Comparison of ENCODE assay signal across 8 cellular contexts in genomic region chr6:106114492-106114891, GRCh38. TPM values are rescaled to one million over a fixed set of nuclear protein-coding genes. Genes with fewer than 3 reads are reported as not detected.
DNase-seq lines count a peak whose midpoint lies in the region; ATAC-seq and TF ChIP-seq lines count a peak whose summit lies in the region.

No MANE protein-coding gene starts in this region.

- H3K27me3 Mint-ChIP-seq in activated CD4-positive, alpha-beta memory T cell treated with anti-CD3 and anti-CD28 coated beads for 36 hours: peaks cover 9% of the 10 kb centered on the region

- H3K27ac Mint-ChIP-seq in activated CD4-positive, alpha-beta memory T cell treated with anti-CD3 and anti-CD28 coated beads for 36 hours: peak overlapping the region; percentile 75

- H3K4me3 Mint-ChIP-seq in activated CD4-positive, alpha-beta memory T cell treated with anti-CD3 and anti-CD28 coated beads for 36 hours: peak overlapping the region; percentile 25

- POLR2A ChIA-PET in activated CD4-positive, alpha-beta memory T cell treated with anti-CD3 and anti-CD28 coated beads for 36 hours (lab: Charles Lee): interaction anchor here (0.6 to 4.5 kb wide), 10 partner anchors 9 to 133 kb away, joined by 3 to 25 read pairs (median 8); partner anchors contain the start of gene PRDM1
- POLR2A ChIA-PET in OCI-LY7 (lab: Charles Lee): interaction anchor here (0.6 to 1.3 kb wide), 3 partner anchors 9 to 165 kb away, joined by 3 to 5 read pairs (median 3); no protein-coding TSS in a partner anchor

- peaks cover 7% of the 10 kb centered on the region for H3K36me3 Mint-ChIP-seq in activated CD4-positive, alpha-beta memory T cell treated with anti-CD3 and anti-CD28 coated beads for 36 hours

- H3K9me2 ChIP-seq in OCI-LY7 (ENCODE audit: insufficient read depth, low read length): no peaks in the 10 kb centered on the region
- no peaks in the 10 kb centered on the region for H3K9me2 ChIP-seq in MM.1S (replicated peaks; ENCODE audit: insufficient read depth, low read length)
- no peaks in the 10 kb centered on the region for H3K9me2 ChIP-seq in hepatocyte (replicated peaks; ENCODE audit: insufficient read depth)

- H3K27me3 ChIP-seq in MM.1S (replicated peaks; ENCODE audit: insufficient read depth, low read length) (no peaks in the 10 kb centered on the region), hepatocyte (no peaks in the 10 kb centered on the region), MG63 (no peaks in the 10 kb centered on the region)

- H4K20me1 ChIP-seq in OCI-LY7 (ENCODE audit: insufficient read depth, low read length) (no peaks in the 10 kb centered on the region), MM.1S (ENCODE audit: insufficient read depth, low read length) (no peaks in the 10 kb centered on the region), hepatocyte (ENCODE audit: insufficient read depth, poor library complexity, severe bottlenecking) (no peaks in the 10 kb centered on the region)

- DNase-seq in activated CD4-positive, alpha-beta memory T cell treated with anti-CD3 and anti-CD28 coated beads for 36 hours: peak; percentile 92
- peak; percentile 75 to 78 for DNase-seq in stimulated activated CD8-positive, alpha-beta memory T cell treated with anti-CD3 and anti-CD28 coated beads, Interleukin-15, amount 100 ng/mL, for 48 hours (ENCODE audit: low read depth in 2 of 2)
- no peak for DNase-seq in OCI-LY7 (ENCODE audit: low spot score)
- DNase-seq in MM.1S: no peak
- DNase-seq in hepatocyte (ENCODE audit: low spot score): no peak
- no peak for DNase-seq in MG63

- H3K27ac ChIP-seq in OCI-LY7 (ENCODE audit: low read depth, low read length, poor library complexity, severe bottlenecking) (no peak overlapping the region), MM.1S (ENCODE audit: low read length) (no peak overlapping the region), hepatocyte (no peak overlapping the region)

- intact Hi-C loops in activated CD4-positive, alpha-beta memory T cell treated with anti-CD3 and anti-CD28 coated beads for 36 hours (cut with micrococcal nuclease): loop anchor here (1.0 kb wide), 7 partner anchors 12 to 214 kb away; no protein-coding TSS in a partner anchor
- intact Hi-C loops in OCI-LY7 (cut with micrococcal nuclease; ENCODE audit: unreplicated experiment): no loop called here

- 96% methylated on average over 9 of the region's 9 CpGs for WGBS in hepatocyte (ENCODE audit: low lambda C conversion rate, missing lambda C conversion rate)

- H3K9ac ChIP-seq in MM.1S (ENCODE audit: low read length): no peak overlapping the region

- peaks cover 92% of the 10 kb centered on the region for H3K4me1 Mint-ChIP-seq in activated CD4-positive, alpha-beta memory T cell treated with anti-CD3 and anti-CD28 coated beads for 36 hours (ENCODE audit: low read depth)

- no TSS peak for BruUV-seq in OCI-LY7 (replicated peaks; lab: Mats Ljungman, UMichigan)

- peaks cover 34% of the 10 kb centered on the region for H3F3A ChIP-seq in MM.1S (ENCODE audit: insufficient read depth, low read length)

- H3K4me3 ChIP-seq in OCI-LY7 (ENCODE audit: low read depth, low read length, poor library complexity, severe bottlenecking) (no peak overlapping the region), MM.1S (ENCODE audit: low read length) (no peak overlapping the region), hepatocyte (no peak overlapping the region), MG63 (no peak overlapping the region)

- TF ChIP-seq CTCF in OCI-LY7 (conservative IDR thresholded peaks at IDR 0.05; ENCODE audit: low read length) (no peak), MM.1S (IDR thresholded peaks at IDR 0.05; ENCODE audit: low read length) (no peak), hepatocyte (IDR thresholded peaks at IDR 0.05; ENCODE audit: poor library complexity) (no peak)

- H2AFZ ChIP-seq in OCI-LY7 (ENCODE audit: low read length) (no peak overlapping the region), MM.1S (ENCODE audit: low read length) (no peak overlapping the region), hepatocyte (no peak overlapping the region)

- no peaks in the 10 kb centered on the region for H3K9me3 Mint-ChIP-seq in activated CD4-positive, alpha-beta memory T cell treated with anti-CD3 and anti-CD28 coated beads for 36 hours

- H3K4me1 ChIP-seq in OCI-LY7 (ENCODE audit: insufficient read depth, low read length, poor library complexity, severe bottlenecking): no peaks in the 10 kb centered on the region
- peaks cover 8% of the 10 kb centered on the region for H3K4me1 ChIP-seq in MM.1S (ENCODE audit: low read length)
- peaks cover 4% of the 10 kb centered on the region for H3K4me1 ChIP-seq in hepatocyte (ENCODE audit: insufficient read depth)

- H3K79me2 ChIP-seq in OCI-LY7 (ENCODE audit: insufficient read depth, low read depth, low read length) (no peaks in the 10 kb centered on the region), MM.1S (ENCODE audit: low read length) (no peaks in the 10 kb centered on the region), hepatocyte (no peaks in the 10 kb centered on the region)

- ATAC-seq in GM19324 (IDR thresholded peaks at IDR 0.05; ENCODE audit: low FRiP score, unreplicated experiment): peak; percentile 45
- ATAC-seq in HG03025 (IDR thresholded peaks at IDR 0.05; ENCODE audit: low FRiP score, unreplicated experiment): peak; percentile 80

- CTCF ChIA-PET in activated CD4-positive, alpha-beta memory T cell treated with anti-CD3 and anti-CD28 coated beads for 36 hours (lab: Charles Lee): interaction anchor here (0.5 to 3.5 kb wide), 5 partner anchors 13 to 575 kb away, joined by 3 to 19 read pairs (median 5); no protein-coding TSS in a partner anchor
- CTCF ChIA-PET in OCI-LY7 (lab: Charles Lee; ENCODE audit: unreplicated experiment): no interaction called here

- H3K36me3 ChIP-seq in OCI-LY7 (ENCODE audit: insufficient read depth, low read length) (no peaks in the 10 kb centered on the region), MM.1S (replicated peaks; ENCODE audit: insufficient read depth, low read length) (no peaks in the 10 kb centered on the region), hepatocyte (replicated peaks; ENCODE audit: insufficient read depth, low read depth) (no peaks in the 10 kb centered on the region), MG63 (no peaks in the 10 kb centered on the region)

- H3K4me2 ChIP-seq in OCI-LY7 (ENCODE audit: low read length) (no peak overlapping the region), MM.1S (ENCODE audit: low read depth, low read length) (no peak overlapping the region), hepatocyte (no peak overlapping the region)

- H3K9me3 ChIP-seq in OCI-LY7 (ENCODE audit: low read length) (no peaks in the 10 kb centered on the region), MM.1S (replicated peaks; ENCODE audit: insufficient read depth, low read length) (no peaks in the 10 kb centered on the region), hepatocyte (ENCODE audit: low read depth) (no peaks in the 10 kb centered on the region), MG63 (no peaks in the 10 kb centered on the region)

RNA-seq across cellular contexts. Expression of gene PRDM1, which starts 28.4 kb away (rescaled TPM):
- total RNA-seq in activated CD4-positive, alpha-beta memory T cell treated with anti-CD3 and anti-CD28 coated beads for 36 hours: 10 to 100 TPM; 70.9 to 78.9 TPM
- 1.5 and 2.2 TPM in 2 replicates for total RNA-seq in OCI-LY7 (2014; rRNA removed; shearing (Covaris generic))
- total RNA-seq in OCI-LY7 (2022): 1.9 and 3.3 TPM in 2 replicates
- 19.1 and 19.3 TPM in 2 replicates for total RNA-seq in hepatocyte
- 13.4 and 18.0 TPM in 2 replicates for polyA plus RNA-seq in hepatocyte
- total RNA-seq in MG63 (2014; rRNA removed; shearing (Covaris generic); ENCODE audit: low replicate concordance): not detected in 2 replicates

Comparison
In these comparisons a context has a peak if more than half of its experiments do, and no peak if none do; other contexts are left out.
1. DNase-seq: peak in activated CD4-positive, alpha-beta memory T cell treated with anti-CD3 and anti-CD28 coated beads for 36 hours (single experiment) and stimulated activated CD8-positive, alpha-beta memory T cell treated with anti-CD3 and anti-CD28 coated beads, Interleukin-15, amount 100 ng/mL, for 48 hours (2 of 2); none in OCI-LY7 (single experiment), MM.1S (single experiment), hepatocyte (single experiment) and MG63 (single experiment).